In the genomic region with DNA sequence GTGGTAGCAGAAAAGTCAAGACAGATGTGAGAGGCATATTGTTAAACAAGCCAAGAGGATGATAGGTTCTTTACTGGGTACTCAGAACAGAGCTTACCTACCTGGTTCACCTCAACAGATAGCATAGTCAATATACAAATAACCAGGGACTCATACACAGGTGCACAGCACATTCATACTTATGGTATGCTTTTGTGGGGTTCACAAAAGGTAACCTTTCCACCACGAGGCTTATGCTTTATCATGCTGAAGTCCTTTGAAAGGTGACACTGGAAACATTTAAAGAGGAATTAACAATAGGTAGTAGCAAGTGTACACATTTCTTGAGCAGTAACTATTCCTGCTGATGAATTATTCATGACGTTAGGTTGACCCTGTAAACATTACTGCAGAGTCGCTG, we compare ENCODE assay signal across 24 cellular contexts.
"Had no signal": no experiment of that assay in that cellular context is flagged by ENCODE, and none has a peak within 500 bp of the region (broad histone marks: within the 10 kb centered on the region; RNA-seq: fewer than 3 reads in every experiment).

No MANE protein-coding gene starts in this region.

- DNase-seq: effector memory CD8-positive, alpha-beta T cell; erythroblast; esophagus squamous epithelium; foreskin melanocyte; glutamatergic neuron; heart right ventricle; hippocampal formation; left cardiac atrium; left lung; mesenchymal stem cell; mucosa of descending colon; naive B cell; stimulated activated CD4-positive, alpha-beta T cell treated with anti-CD3 and anti-CD28 coated beads, Interleukin-12 subunit alpha, Interleukin-12 subunit beta, amount 100 ng/mL, for 4 hours; stimulated activated CD4-positive, alpha-beta T cell treated with anti-CD3 and anti-CD28 coated beads, Interleukin-1b, Interleukin-23, amount 100 ng/mL, for 48 hours; stimulated activated CD4-positive, alpha-beta T cell treated with anti-CD3 and anti-CD28 coated beads, Interleukin-4, amount 100 ng/mL, for 24 hours; stimulated activated naive CD4-positive, alpha-beta T cell treated with Interleukin-2 at 50 U/mL for 16 hours; stomach; thyroid gland; trophoblast cell had no signal

- H3K4me3 Mint-ChIP-seq: effector memory CD8-positive, alpha-beta T cell; mesothelial cell of epicardium; naive B cell; natural killer cell treated with Interleukin-12 subunit alpha and Interleukin-12 subunit beta and Interleukin-15 and Interleukin-18, amount 100 ng/mL, for 72 hours; neural progenitor cell; stimulated activated effector memory CD8-positive, alpha-beta T cell treated with anti-CD3 and anti-CD28 coated beads, Interleukin-12 subunit alpha, Interleukin-12 subunit beta, amount 100 ng/mL, for 72 hours had no signal

- H3K9me3 Mint-ChIP-seq: effector memory CD8-positive, alpha-beta T cell; mesothelial cell of epicardium; natural killer cell treated with Interleukin-12 subunit alpha and Interleukin-12 subunit beta and Interleukin-15 and Interleukin-18, amount 100 ng/mL, for 72 hours; neural progenitor cell; stimulated activated effector memory CD8-positive, alpha-beta T cell treated with anti-CD3 and anti-CD28 coated beads, Interleukin-12 subunit alpha, Interleukin-12 subunit beta, amount 100 ng/mL, for 72 hours had no signal

- H3K4me1 Mint-ChIP-seq: mesothelial cell of epicardium; naive B cell; stimulated activated effector memory CD8-positive, alpha-beta T cell treated with anti-CD3 and anti-CD28 coated beads, Interleukin-12 subunit alpha, Interleukin-12 subunit beta, amount 100 ng/mL, for 72 hours had no signal

- H3K27ac Mint-ChIP-seq: effector memory CD8-positive, alpha-beta T cell; mesothelial cell of epicardium; naive B cell; natural killer cell treated with Interleukin-12 subunit alpha and Interleukin-12 subunit beta and Interleukin-15 and Interleukin-18, amount 100 ng/mL, for 72 hours; neural progenitor cell; progenitor cell of endocrine pancreas; stimulated activated effector memory CD8-positive, alpha-beta T cell treated with anti-CD3 and anti-CD28 coated beads, Interleukin-12 subunit alpha, Interleukin-12 subunit beta, amount 100 ng/mL, for 72 hours had no signal

- H3K36me3 Mint-ChIP-seq: mesothelial cell of epicardium; naive B cell; natural killer cell treated with Interleukin-12 subunit alpha and Interleukin-12 subunit beta and Interleukin-15 and Interleukin-18, amount 100 ng/mL, for 72 hours; neural progenitor cell; stimulated activated effector memory CD8-positive, alpha-beta T cell treated with anti-CD3 and anti-CD28 coated beads, Interleukin-12 subunit alpha, Interleukin-12 subunit beta, amount 100 ng/mL, for 72 hours had no signal
